17 cellular contexts compared by ENCODE assay signal in genomic region chr6:109224107-109224875, GRCh38.
A peak's percentile ranks its signal among the peaks of the same experiment; 100 is the strongest.
DNase-seq lines count a peak whose midpoint lies in the region; ATAC-seq and TF ChIP-seq lines count a peak whose summit lies in the region.
"Had no signal": no experiment of that assay in that cellular context is flagged by ENCODE, and none has a peak within 500 bp of the region (broad histone marks: within the 10 kb centered on the region; RNA-seq: fewer than 3 reads in every experiment).

No MANE protein-coding gene starts in this region.

- no peak for DNase-seq in activated naive CD4-positive, alpha-beta T cell treated with anti-CD3 and anti-CD28 coated beads, Interleukin-2, amount 50 U/mL, for 72 hours (ENCODE audit: low spot score in 2 of 2)
- DNase-seq in activated naive CD4-positive, alpha-beta T cell treated with anti-CD3 and anti-CD28 coated beads, Interleukin-2, amount 50 U/mL, for 16 hours, result no peak
- DNase-seq in Jurkat, Clone E6-1 (ENCODE audit: low read depth, low spot score), result peak; percentile 85
- DNase-seq in cerebellar cortex (ENCODE audit: low spot score) (peak; percentile 2), gastrocnemius medialis (peak in 1 of 2 donors; percentile 23), NCI-H2227 treated with DMSO at 0.1 percent for 48 hours (lab: John Stamatoyannopoulos, UW) (no peak), body of pancreas (no peak)
- DNase-seq: DMS79, IMR-90, Karpas-422, NCI-H1105, NCI-H2081, NCI-H510A, NCI-H774 had no signal

- no peaks in the 10 kb centered on the region for H3K9me3 Mint-ChIP-seq in activated naive CD4-positive, alpha-beta T cell treated with anti-CD3 and anti-CD28 coated beads, Interleukin-2, amount 50 U/mL, for 72 hours

- H3K9me3 ChIP-seq in gastrocnemius medialis, result no peaks in the 10 kb centered on the region
- no peaks in the 10 kb centered on the region for H3K9me3 ChIP-seq in body of pancreas

- no peak overlapping the region for H3K4me3 ChIP-seq in Jurkat, Clone E6-1 (ENCODE audit: low read length)
- H3K4me3 ChIP-seq in gastrocnemius medialis (peak overlapping the region in 1 of 4 donors; percentile 14), body of pancreas (no peak overlapping the region)

- WGBS in body of pancreas, 2 donors, result 54 to 62% methylated on average over 4 of the region's 4 CpGs

- no peaks in the 10 kb centered on the region for H3K36me3 Mint-ChIP-seq in activated naive CD4-positive, alpha-beta T cell treated with anti-CD3 and anti-CD28 coated beads, Interleukin-2, amount 50 U/mL, for 72 hours

- TF ChIP-seq POLR2A in gastrocnemius medialis (IDR thresholded peaks at IDR 0.05) (no peak), body of pancreas (IDR thresholded peaks at IDR 0.05) (no peak)

- H3K27ac ChIP-seq in gastrocnemius medialis (peak overlapping the region; percentile 69 to 87 (median 82)), body of pancreas (no peak overlapping the region)
- H3K27ac ChIP-seq: C4-2B had no signal

- in situ Hi-C loops in gastrocnemius medialis (cut with MboI; ENCODE audit: low sequenced_read_pairs in 4 of 4), result no loop called here

- no peak for TF ChIP-seq CTCF in gastrocnemius medialis (IDR thresholded peaks at IDR 0.05 in 4 of 5, conservative IDR thresholded peaks at IDR 0.05 in 1 of 5)
- TF ChIP-seq CTCF in body of pancreas (IDR thresholded peaks at IDR 0.05), result no peak

- no peaks in the 10 kb centered on the region for H3K36me3 ChIP-seq in gastrocnemius medialis
- no peaks in the 10 kb centered on the region for H3K36me3 ChIP-seq in body of pancreas (replicated peaks in 1 of 2; ENCODE audit: insufficient read depth in 1 of 2, low read depth in 2 of 2)

- H3K27ac Mint-ChIP-seq in activated naive CD4-positive, alpha-beta T cell treated with anti-CD3 and anti-CD28 coated beads, Interleukin-2, amount 50 U/mL, for 72 hours, result no peak overlapping the region

- peak; percentile 43 to 57 for ATAC-seq in activated naive CD4-positive, alpha-beta T cell treated with anti-CD3 and anti-CD28 coated beads, Interleukin-2, amount 50 U/mL, for 72 hours
- ATAC-seq in gastrocnemius medialis (peak; percentile 90 to 93), HG03565 (IDR thresholded peaks at IDR 0.05; ENCODE audit: unreplicated experiment) (no peak), body of pancreas (no peak)
- ATAC-seq: Right ventricle myocardium inferior had no signal

- H3K27me3 ChIP-seq in gastrocnemius medialis (no peaks in the 10 kb centered on the region), body of pancreas (no peaks in the 10 kb centered on the region)

- intact Hi-C loops in gastrocnemius medialis (cut with DNase I; ENCODE audit: low total_unique reads) (no loop called here), body of pancreas (cut with DNase I) (no loop called here)

- H3K4me1 ChIP-seq in gastrocnemius medialis, result peaks cover 26 to 36% of the 10 kb centered on the region in 2 donors
- no peaks in the 10 kb centered on the region for H3K4me1 ChIP-seq in body of pancreas

Comparison
In these comparisons a context has a peak if more than half of its experiments do, and no peak if none do; other contexts are left out.
1. ATAC-seq: peak in activated naive CD4-positive, alpha-beta T cell treated with anti-CD3 and anti-CD28 coated beads, Interleukin-2, amount 50 U/mL, for 72 hours (2 of 2) and gastrocnemius medialis (2 of 2); none in HG03565 (single experiment) and body of pancreas (single experiment).
2. DNase-seq: peak in Jurkat, Clone E6-1 (single experiment) and cerebellar cortex (single experiment); none in activated naive CD4-positive, alpha-beta T cell treated with anti-CD3 and anti-CD28 coated beads, Interleukin-2, amount 50 U/mL, for 72 hours (0 of 2), activated naive CD4-positive, alpha-beta T cell treated with anti-CD3 and anti-CD28 coated beads, Interleukin-2, amount 50 U/mL, for 16 hours (single experiment), NCI-H2227 treated with DMSO at 0.1 percent for 48 hours (single experiment) and body of pancreas (0 of 4).
3. H3K27ac ChIP-seq: peak in gastrocnemius medialis (4 of 4); none in body of pancreas (0 of 4).